9 cellular contexts compared by ENCODE assay signal in the genomic region with DNA sequence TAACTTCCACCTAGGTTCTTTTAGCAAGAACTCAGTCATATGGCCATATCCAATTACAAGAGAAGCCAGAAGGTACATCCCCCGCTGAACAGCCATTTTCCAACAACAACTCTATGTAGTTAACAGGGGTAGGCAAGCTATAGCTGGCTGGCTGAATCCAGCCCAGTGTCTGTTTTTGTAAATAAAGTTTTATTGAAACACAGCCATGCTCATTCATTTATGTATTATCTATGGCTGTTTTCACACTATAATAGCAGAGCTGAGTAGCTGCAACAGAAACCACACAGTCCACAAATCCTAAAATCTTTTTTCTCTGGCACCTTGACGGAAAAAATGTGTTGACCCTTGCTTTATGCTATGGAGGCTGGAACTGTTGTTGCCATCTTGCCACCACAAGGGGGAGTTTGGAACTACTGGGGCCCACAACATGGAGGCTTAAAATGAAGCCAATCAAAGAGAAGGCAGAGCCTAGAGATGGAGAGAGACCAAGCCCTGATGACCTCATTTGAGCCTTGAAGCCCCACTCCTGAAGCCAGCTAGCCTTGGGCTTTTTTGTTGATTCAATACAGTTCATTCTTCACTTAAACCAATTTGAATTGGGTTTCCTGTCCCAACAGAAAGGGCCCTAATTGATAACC. TPM values are rescaled to one million over a fixed set of nuclear protein-coding genes. Genes with fewer than 3 reads are reported as not detected.
DNase-seq lines count a peak whose midpoint lies in the region; ATAC-seq and TF ChIP-seq lines count a peak whose summit lies in the region.
"Had no signal": no experiment of that assay in that cellular context is flagged by ENCODE, and none has a peak within 500 bp of the region (broad histone marks: within the 10 kb centered on the region; RNA-seq: fewer than 3 reads in every experiment).

No MANE protein-coding gene starts in this region.

- WGBS in H9 (ENCODE audit: extremely low coverage, insufficient read length, low lambda C conversion rate): no CpG with 5 or more reads among the region's 2 CpGs
- WGBS in hepatocyte (ENCODE audit: low lambda C conversion rate, missing lambda C conversion rate): 93% methylated on average over 2 of the region's 2 CpGs
- WGBS in thyroid gland, 2 donors: 93 to 98% methylated on average over 2 of the region's 2 CpGs

- no peak overlapping the region for H3K56ac ChIP-seq in H9 (ENCODE audit: insufficient read length, low read depth, low read length)

- peaks cover 19% of the 10 kb centered on the region in 2 experiments for H3K4me1 Mint-ChIP-seq in H9
- H3K4me1 Mint-ChIP-seq in WTC11: peaks cover 49% of the 10 kb centered on the region

- H3K9me3 ChIP-seq in H9 (ENCODE audit: control insufficient read depth, low read depth, low read length) (no peaks in the 10 kb centered on the region), hepatocyte (ENCODE audit: low read depth) (no peaks in the 10 kb centered on the region), thyroid gland (no peaks in the 10 kb centered on the region)

- H2AFZ ChIP-seq in H9 (ENCODE audit: low read length): no peak overlapping the region
- no peak overlapping the region for H2AFZ ChIP-seq in hepatocyte

- H3K9me3 Mint-ChIP-seq in H9 (no peaks in the 10 kb centered on the region), WTC11 (0 out of 2 replicates have a peak, but pooled peaks cover 3% of the 10 kb centered on the region)

- POLR2A ChIA-PET in WTC11 (lab: Charles Lee): interaction anchor here (1.0 kb wide), 1 partner anchor 72 kb away, joined by 3 read pairs; no protein-coding TSS in a partner anchor

- H4K91ac ChIP-seq in H9 (ENCODE audit: insufficient read length, low read depth, low read length): no peak overlapping the region

- TF ChIP-seq CTCF in GM12865 (IDR thresholded peaks at IDR 0.05; ENCODE audit: insufficient read depth, low read depth, low read length, missing control alignments): peak; percentile 65
- TF ChIP-seq CTCF in H9 (conservative IDR thresholded peaks at IDR 0.05): peak; percentile 85
- peak; percentile 83 for TF ChIP-seq CTCF in WTC11 (IDR thresholded peaks at IDR 0.05)
- TF ChIP-seq CTCF in hepatocyte (IDR thresholded peaks at IDR 0.05; ENCODE audit: poor library complexity): peak; percentile 45
- TF ChIP-seq CTCF in thyroid gland (IDR thresholded peaks at IDR 0.05): peak in 4 of 6 experiments; percentile 4 to 36 (median 30)

- ATAC-seq in WTC11: peak; percentile 93

- H3K36me3 ChIP-seq in hepatocyte (replicated peaks; ENCODE audit: insufficient read depth, low read depth): no peaks in the 10 kb centered on the region
- no peaks in the 10 kb centered on the region for H3K36me3 ChIP-seq in thyroid gland

- H3K27me3 Mint-ChIP-seq in H9 (ENCODE audit: low read depth): no peaks in the 10 kb centered on the region; the same call in none of the 2 replicates
- H3K27me3 Mint-ChIP-seq in WTC11 (ENCODE audit: low read depth): no peaks in the 10 kb centered on the region; the same call in 1 of the 2 replicates
- H3K27me3 Mint-ChIP-seq: naive thymus-derived CD8-positive, alpha-beta T cell had no signal

- H4K20me1 ChIP-seq in H9 (ENCODE audit: control insufficient read depth, insufficient read depth, insufficient read length): no peaks in the 10 kb centered on the region
- H4K20me1 ChIP-seq in hepatocyte (ENCODE audit: insufficient read depth, poor library complexity, severe bottlenecking): no peaks in the 10 kb centered on the region

- CTCF ChIA-PET in WTC11 (lab: Charles Lee): interaction anchor here (0.7 to 2.1 kb wide), 8 partner anchors 12 to 79 kb away, joined by 3 to 18 read pairs (median 5); no protein-coding TSS in a partner anchor

- H3K79me2 ChIP-seq in H9 (ENCODE audit: insufficient read depth, low read length): no peaks in the 10 kb centered on the region
- no peaks in the 10 kb centered on the region for H3K79me2 ChIP-seq in hepatocyte

- no peak overlapping the region for H2BK120ac ChIP-seq in H9 (ENCODE audit: low read depth, low read length, poor library complexity, severe bottlenecking)

- no peak overlapping the region for H3K4me2 ChIP-seq in H9 (ENCODE audit: insufficient read depth, insufficient read length, low read length)
- no peak overlapping the region for H3K4me2 ChIP-seq in hepatocyte

- no peak overlapping the region for H2BK15ac ChIP-seq in H9 (ENCODE audit: low read depth, low read length)

- in situ Hi-C loops in KBM-7 (cut with MboI; ENCODE audit: low pct_unique_long_range_greater_than_20kb, low sequenced_read_pairs): no loop called here

- no peak overlapping the region for H2BK5ac ChIP-seq in H9 (ENCODE audit: insufficient read length, low read length)

- no peak overlapping the region for H2AK5ac ChIP-seq in H9 (ENCODE audit: insufficient read length, low read length)

- H3K4me1 ChIP-seq in H9 (ENCODE audit: insufficient read depth, low read length) (peaks cover under 1% of the 10 kb centered on the region; the same call in 1 of the 2 replicates), hepatocyte (ENCODE audit: insufficient read depth) (peaks cover 10% of the 10 kb centered on the region), thyroid gland (peaks cover 30 to 45% of the 10 kb centered on the region in 2 donors)

- no peak overlapping the region for H3K18ac ChIP-seq in H9 (ENCODE audit: insufficient read length, low read depth, low read length)

- H4K5ac ChIP-seq in H9 (ENCODE audit: insufficient read length, low read depth, low read length): no peak overlapping the region

- H3K27ac ChIP-seq in H9 (ENCODE audit: insufficient read length, low read depth, low read length) (no peak overlapping the region), hepatocyte (no peak overlapping the region), thyroid gland (peak overlapping the region in 1 of 3 donors; percentile 61)

- H3K9ac ChIP-seq in H9 (ENCODE audit: extremely low read depth, insufficient read length, low read length): no peak overlapping the region

- no peak overlapping the region for H4K8ac ChIP-seq in H9 (replicated peaks; ENCODE audit: insufficient read length, low read depth, low read length)

- H2BK12ac ChIP-seq in H9 (ENCODE audit: insufficient read length, low read depth, low read length): no peak overlapping the region

- H3K9me2 ChIP-seq in hepatocyte (replicated peaks; ENCODE audit: insufficient read depth): no peaks in the 10 kb centered on the region

- no peak overlapping the region for H3K4ac ChIP-seq in H9 (ENCODE audit: low read depth, low read length)

- no peaks in the 10 kb centered on the region for H3K23me2 ChIP-seq in H9 (ENCODE audit: insufficient read length, low read depth, low read length, poor library complexity, severe bottlenecking)

- H3K4me3 Mint-ChIP-seq in H9: no peak overlapping the region
- no peak overlapping the region for H3K4me3 Mint-ChIP-seq in WTC11
- H3K4me3 Mint-ChIP-seq: naive thymus-derived CD8-positive, alpha-beta T cell had no signal

- H3K79me1 ChIP-seq in H9 (ENCODE audit: insufficient read depth, low read depth, low read length, poor library complexity, severe bottlenecking): no peaks in the 10 kb centered on the region

- H3K4me3 ChIP-seq in GM12865 (ENCODE audit: low read depth, low read length) (no peak overlapping the region), hepatocyte (no peak overlapping the region), thyroid gland (replicated peaks in 1 of 3) (no peak overlapping the region)

- intact Hi-C loops in thyroid gland (cut with DNase I): no loop called here

- no peaks in the 10 kb centered on the region; a peak in 1 of 7 replicates for H3K36me3 Mint-ChIP-seq in H9 (ENCODE audit: insufficient read depth in 1 of 3, low read depth in 3 of 3)
- no peaks in the 10 kb centered on the region for H3K36me3 Mint-ChIP-seq in WTC11

- DNase-seq in AG20443 (ENCODE audit: low spot score) (peak; percentile 42), GM12865 (ENCODE audit: low read depth) (peak; percentile 85), H9 (peak; percentile 53), KBM-7 (peak; percentile 66), WTC11 (ENCODE audit: low spot score) (peak; percentile 39), hepatocyte (ENCODE audit: low spot score) (peak; percentile 39), thyroid gland (no peak), NCI-H1930 (lab: John Stamatoyannopoulos, UW) (no peak)
- DNase-seq: naive thymus-derived CD8-positive, alpha-beta T cell had no signal

- H2BK20ac ChIP-seq in H9 (ENCODE audit: low read depth, low read length, poor library complexity, severe bottlenecking): no peak overlapping the region

- no peak overlapping the region for H3K23ac ChIP-seq in H9 (ENCODE audit: insufficient read length, low read depth, low read length)

- H3K27ac Mint-ChIP-seq in H9 (no peak overlapping the region; a peak in 1 of 7 replicates), WTC11 (no peak overlapping the region; the same call in 1 of the 2 replicates)
- H3K27ac Mint-ChIP-seq: naive thymus-derived CD8-positive, alpha-beta T cell had no signal

- TF ChIP-seq POLR2A in thyroid gland (IDR thresholded peaks at IDR 0.05): no peak

- no peak overlapping the region for H3K14ac ChIP-seq in H9 (ENCODE audit: insufficient read depth, low read length)

- no peaks in the 10 kb centered on the region for H3K27me3 ChIP-seq in H9 (ENCODE audit: insufficient read depth, low read length)
- no peaks in the 10 kb centered on the region for H3K27me3 ChIP-seq in hepatocyte
- H3K27me3 ChIP-seq in thyroid gland: no peaks in the 10 kb centered on the region

- no peak overlapping the region for H3T11ph ChIP-seq in H9 (ENCODE audit: low read length)

TF ChIP-seq in WTC11, 78 proteins besides CTCF, POLR2A, EP300 and RAD21:
- TF ChIP-seq NR2C2 (CRISPR knock-in tag; IDR thresholded peaks at IDR 0.05): no peak
- TF ChIP-seq, protein P1, sequence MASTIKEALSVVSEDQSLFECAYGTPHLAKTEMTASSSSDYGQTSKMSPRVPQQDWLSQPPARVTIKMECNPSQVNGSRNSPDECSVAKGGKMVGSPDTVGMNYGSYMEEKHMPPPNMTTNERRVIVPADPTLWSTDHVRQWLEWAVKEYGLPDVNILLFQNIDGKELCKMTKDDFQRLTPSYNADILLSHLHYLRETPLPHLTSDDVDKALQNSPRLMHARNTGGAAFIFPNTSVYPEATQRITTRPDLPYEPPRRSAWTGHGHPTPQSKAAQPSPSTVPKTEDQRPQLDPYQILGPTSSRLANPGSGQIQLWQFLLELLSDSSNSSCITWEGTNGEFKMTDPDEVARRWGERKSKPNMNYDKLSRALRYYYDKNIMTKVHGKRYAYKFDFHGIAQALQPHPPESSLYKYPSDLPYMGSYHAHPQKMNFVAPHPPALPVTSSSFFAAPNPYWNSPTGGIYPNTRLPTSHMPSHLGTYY (CRISPR knock-in tag; IDR thresholded peaks at IDR 0.05): 0 out of 2 replicates have a peak, but pooled peaks have one; percentile 35
- TF ChIP-seq ZNF671 (CRISPR knock-in tag; IDR thresholded peaks at IDR 0.05): no peak
- no peak for TF ChIP-seq OVOL2 (CRISPR knock-in tag; IDR thresholded peaks at IDR 0.05; ENCODE audit: borderline replicate concordance)
TF ChIP-seq in WTC11: peak in this region for 1.

RNA-seq across cellular contexts. Expression of gene XPNPEP1, which starts 33.3 kb away (rescaled TPM):
- total RNA-seq in H9 (2021) (64.4 and 71.3 TPM in 2 replicates), WTC11 (2021) (57.1 to 60.2 TPM (median 59.3 TPM) in 3 replicates), hepatocyte (89.7 and 99.4 TPM in 2 replicates), thyroid gland (10 to 100 TPM; 72.7 to 89.0 (median 84.0) TPM)
- polyA plus RNA-seq in hepatocyte: 40.2 and 55.5 TPM in 2 replicates

RNA-seq across cellular contexts. Expression of gene ADD3, which starts 51.2 kb away (rescaled TPM):
- 59.9 and 66.4 TPM in 2 replicates for total RNA-seq in H9 (2021)
- total RNA-seq in WTC11 (2021): 86.7 to 95.7 TPM (median 88.3 TPM) in 3 replicates
- 206 and 216 TPM in 2 replicates for total RNA-seq in hepatocyte
- 83.2 and 88.6 TPM in 2 replicates for polyA plus RNA-seq in hepatocyte
- 100 to 1,000 TPM; 257 to 644 (median 358) TPM for total RNA-seq in thyroid gland

Comparison
In these comparisons a context has a peak if more than half of its experiments do, and no peak if none do; other contexts are left out.
1. DNase-seq: peak in AG20443 (single experiment), GM12865 (single experiment), H9 (single experiment), KBM-7 (single experiment), WTC11 (single experiment) and hepatocyte (single experiment); none in thyroid gland (0 of 2) and NCI-H1930 (0 of 2).
2. CTCF ChIP-seq: peak in every context shown above with its lines; median percentile 85 in H9; 83 in WTC11; 65 in GM12865; 45 in hepatocyte; 30 in thyroid gland.